ENCODE assay signal across 11 cellular contexts in the genomic region with DNA sequence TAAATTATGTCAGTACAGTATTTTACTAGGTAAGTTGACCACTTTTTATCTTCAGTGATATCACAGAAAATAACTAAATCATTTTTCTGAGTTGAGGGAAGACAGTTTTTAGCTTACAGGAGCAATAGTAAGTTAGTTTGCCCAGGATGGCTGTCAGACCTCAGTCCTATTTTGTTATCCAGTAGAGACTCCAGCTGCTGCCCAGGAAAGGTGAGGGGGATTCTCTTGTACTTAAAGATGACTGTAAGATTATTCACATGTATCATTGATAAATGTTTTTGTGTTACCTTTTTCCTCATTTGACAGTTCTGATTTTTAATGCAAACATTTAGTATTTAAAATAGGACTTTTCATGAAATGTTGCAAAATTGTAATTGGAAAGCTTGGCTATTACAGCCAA. TPM values are rescaled to one million over a fixed set of nuclear protein-coding genes. Genes with fewer than 3 reads are reported as not detected.
DNase-seq lines count a peak whose midpoint lies in the region; ATAC-seq and TF ChIP-seq lines count a peak whose summit lies in the region.
"Had no signal": no experiment of that assay in that cellular context is flagged by ENCODE, and none has a peak within 500 bp of the region (broad histone marks: within the 10 kb centered on the region; RNA-seq: fewer than 3 reads in every experiment).

No MANE protein-coding gene starts in this region.

- H4K20me1 ChIP-seq in PC-3 (ENCODE audit: low read length) = no peaks in the 10 kb centered on the region

- peak overlapping the region; percentile 6; the same call in 1 of the 2 replicates for H3K4me2 ChIP-seq in PC-3 (ENCODE audit: low read length)

- 0 out of 2 replicates have a peak, but pooled peaks cover 2% of the 10 kb centered on the region for H3K36me3 ChIP-seq in PC-3 (ENCODE audit: low read depth, low read length)

- H2AFZ ChIP-seq in PC-3 (ENCODE audit: low read length) = no peak overlapping the region

- intact Hi-C loops in PC-3 (cut with micrococcal nuclease) = no loop called here

- H3K27ac Mint-ChIP-seq in T-helper 1 cell treated with Interleukin-12 subunit alpha and Interleukin-12 subunit beta and Interleukin-4 antibody, amounts not matched to agents 30 μg/mL and 1 μg/mL, for 36 hours = peak overlapping the region; percentile 86
- peak overlapping the region; percentile 93 to 95 for H3K27ac Mint-ChIP-seq in effector memory CD8-positive, alpha-beta T cell
- H3K27ac Mint-ChIP-seq: type B pancreatic cell had no signal

- peaks cover 46% of the 10 kb centered on the region for H3K4me1 ChIP-seq in PC-3 (ENCODE audit: insufficient read depth, low read length)

- H3K4me1 Mint-ChIP-seq in T-helper 1 cell treated with Interleukin-12 subunit alpha and Interleukin-12 subunit beta and Interleukin-4 antibody, amounts not matched to agents 30 μg/mL and 1 μg/mL, for 36 hours (ENCODE audit: low read depth) = peaks cover 47% of the 10 kb centered on the region
- H3K4me1 Mint-ChIP-seq in effector memory CD8-positive, alpha-beta T cell (ENCODE audit: low read depth in 2 of 2) = peaks cover 47 to 58% of the 10 kb centered on the region in 2 donors

- ATAC-seq in PC-3 = no peak
- ATAC-seq in effector memory CD8-positive, alpha-beta T cell (replicated peaks) = no peak
- ATAC-seq in HG03097 (IDR thresholded peaks at IDR 0.05; ENCODE audit: low FRiP score, unreplicated experiment) = no peak
- ATAC-seq in GM18858 (IDR thresholded peaks at IDR 0.05; ENCODE audit: unreplicated experiment) = no peak

- CTCF ChIA-PET in PC-3 (lab: Charles Lee) = no interaction called here

- no peak for TF ChIP-seq CTCF in PC-3 (conservative IDR thresholded peaks at IDR 0.05; ENCODE audit: low read depth, low read length)

- POLR2A ChIA-PET in PC-3 (lab: Charles Lee; ENCODE audit: unreplicated experiment) = no interaction called here

- no peaks in the 10 kb centered on the region for H3F3A ChIP-seq in PC-3 (ENCODE audit: low read length, unreplicated experiment)

- H3K9ac ChIP-seq in PC-3 (ENCODE audit: low read length) = peak overlapping the region; percentile 15; the same call in 1 of the 2 replicates

- BruUV-seq in PC-3 (replicated peaks; lab: Mats Ljungman, UMichigan) = no TSS peak

- H3K9me2 ChIP-seq in PC-3 (replicated peaks; ENCODE audit: low read length) = no peaks in the 10 kb centered on the region

- H3K27me3 ChIP-seq in PC-3 (ENCODE audit: low read length) = no peaks in the 10 kb centered on the region

- H3K36me3 Mint-ChIP-seq in T-helper 1 cell treated with Interleukin-12 subunit alpha and Interleukin-12 subunit beta and Interleukin-4 antibody, amounts not matched to agents 30 μg/mL and 1 μg/mL, for 36 hours (ENCODE audit: low read depth) = peaks cover 31% of the 10 kb centered on the region
- H3K36me3 Mint-ChIP-seq in effector memory CD8-positive, alpha-beta T cell (ENCODE audit: insufficient read depth) = peaks cover 35% of the 10 kb centered on the region

- no peaks in the 10 kb centered on the region for H3K9me3 ChIP-seq in PC-3 (ENCODE audit: low read length)

- H3K4me3 ChIP-seq in PC-3 (ENCODE audit: low read length) (no peak overlapping the region), skin epidermis (no peak overlapping the region)

- no peaks in the 10 kb centered on the region for H3K9me3 Mint-ChIP-seq in T-helper 1 cell treated with Interleukin-12 subunit alpha and Interleukin-12 subunit beta and Interleukin-4 antibody, amounts not matched to agents 30 μg/mL and 1 μg/mL, for 36 hours
- no peaks in the 10 kb centered on the region for H3K9me3 Mint-ChIP-seq in effector memory CD8-positive, alpha-beta T cell
- H3K9me3 Mint-ChIP-seq: type B pancreatic cell had no signal

- H3K79me2 ChIP-seq in PC-3 (ENCODE audit: low read length) = no peaks in the 10 kb centered on the region

- no peak for DNase-seq in T-helper 1 cell
- DNase-seq in PC-3 = no peak
- DNase-seq in effector memory CD8-positive, alpha-beta T cell = no peak
- no peak for DNase-seq in NCI-H226
- DNase-seq: hippocampal formation, NCI-H187 treated with DMSO at 0.1 percent for 48 hours had no signal

- H3K27ac ChIP-seq in PC-3 (ENCODE audit: low read length) = peak overlapping the region; percentile 60
- peak overlapping the region in 17 of 21 experiments; percentile 1 to 85 (median 69) for H3K27ac ChIP-seq in skin epidermis

- no peaks in the 10 kb centered on the region for H3K27me3 Mint-ChIP-seq in T-helper 1 cell treated with Interleukin-12 subunit alpha and Interleukin-12 subunit beta and Interleukin-4 antibody, amounts not matched to agents 30 μg/mL and 1 μg/mL, for 36 hours (ENCODE audit: low read depth)
- no peaks in the 10 kb centered on the region for H3K27me3 Mint-ChIP-seq in effector memory CD8-positive, alpha-beta T cell
- H3K27me3 Mint-ChIP-seq: type B pancreatic cell had no signal

- no peak overlapping the region for H3K4me3 Mint-ChIP-seq in T-helper 1 cell treated with Interleukin-12 subunit alpha and Interleukin-12 subunit beta and Interleukin-4 antibody, amounts not matched to agents 30 μg/mL and 1 μg/mL, for 36 hours
- peak overlapping the region; percentile 63 to 68 for H3K4me3 Mint-ChIP-seq in effector memory CD8-positive, alpha-beta T cell
- H3K4me3 Mint-ChIP-seq: type B pancreatic cell had no signal

RNA-seq across cellular contexts. Expression of a gene that starts 14.5 kb away (rescaled TPM):
- total RNA-seq in PC-3 (2014; rRNA removed) = not detected in 2 replicates
